In the genomic region with DNA sequence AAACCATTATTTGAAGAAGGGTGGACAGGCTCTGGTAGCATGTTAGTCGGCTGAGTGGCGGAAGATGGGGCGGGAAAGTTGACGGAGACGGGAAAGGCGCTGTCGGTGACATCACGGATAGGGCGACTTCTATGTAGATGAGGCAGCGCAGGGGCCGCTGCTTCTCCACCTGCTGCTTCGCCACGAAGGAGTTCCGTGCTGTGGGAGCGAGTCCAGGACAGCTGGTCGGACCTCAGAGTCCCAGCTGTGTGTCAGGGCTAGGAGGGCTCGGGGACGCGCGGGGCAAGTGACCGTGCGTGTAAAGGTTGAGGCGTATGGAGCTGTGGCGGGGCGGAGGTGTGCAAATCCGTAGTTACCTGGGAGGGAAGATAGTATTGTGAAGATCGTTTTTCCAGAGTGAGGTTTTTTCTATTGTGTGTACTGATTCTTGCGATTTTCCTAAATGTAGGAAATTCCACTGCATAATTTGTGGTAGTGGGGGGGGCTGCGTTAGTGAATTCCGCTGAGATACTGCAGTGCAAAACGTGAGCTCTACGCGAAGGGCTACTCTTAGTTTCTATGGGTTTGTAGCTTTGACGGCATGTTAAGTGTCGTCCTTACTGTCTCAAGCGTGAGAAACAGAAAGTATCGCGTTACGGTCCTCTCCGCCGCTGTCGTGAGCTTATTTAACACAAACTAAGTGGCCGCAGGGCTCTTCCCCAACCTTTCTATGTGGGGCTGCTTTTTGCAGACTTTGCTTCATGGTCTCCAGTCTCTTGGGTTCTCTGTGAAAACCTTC, we compare ENCODE assay signal across 8 cellular contexts.
DNase-seq lines count a peak whose midpoint lies in the region; ATAC-seq, FAIRE-seq and TF ChIP-seq lines count a peak whose summit lies in the region.

No MANE protein-coding gene starts in this region.

- peak overlapping the region; percentile 93 for H3K27ac ChIP-seq in epithelial cell of prostate

- no peaks in the 10 kb centered on the region for H3K36me3 ChIP-seq in mucosa of stomach (ENCODE audit: control insufficient read depth, insufficient read depth, low read length)

- H3K9ac ChIP-seq in mucosa of stomach (ENCODE audit: low read length): peak overlapping the region; percentile 46

- ATAC-seq in HG02798 (IDR thresholded peaks at IDR 0.05; ENCODE audit: poor library complexity, unreplicated experiment): peak; percentile 57

- no peak for FAIRE-seq in HTR-8/SVneo (lab: Jason Lieb, UNC)

- peaks cover 7% of the 10 kb centered on the region for H3K27me3 ChIP-seq in mucosa of stomach (ENCODE audit: control insufficient read depth, insufficient read depth, low read length)

- DNase-seq in GM12864 (ENCODE audit: low read depth) (peak; percentile 86), NCI-H526 treated with DMSO at 0.1 percent for 48 hours (lab: John Stamatoyannopoulos, UW) (peak; percentile 98), activated T-cell treated with anti-CD3 and anti-CD28 coated beads for 1 hour (ENCODE audit: low read depth) (peak; percentile 30), epithelial cell of prostate (ENCODE audit: low read depth, low spot score) (peak; percentile 96), HTR-8/SVneo (ENCODE audit: insufficient read length, low spot score) (no peak)
- DNase-seq in stimulated activated CD8-positive, alpha-beta memory T cell treated with anti-CD3 and anti-CD28 coated beads, Interleukin-7, amount 100 ng/mL, for 4 hours (ENCODE audit: low read depth in 2 of 2): peak; percentile 20 to 36

- H3K4me3 ChIP-seq in GM12864 (ENCODE audit: low read depth, low read length) (peak overlapping the region; percentile 55), mucosa of stomach (ENCODE audit: low read length) (peak overlapping the region; percentile 27)

- H3K4me1 ChIP-seq in mucosa of stomach (ENCODE audit: control insufficient read depth, insufficient read depth, low read length): no peaks in the 10 kb centered on the region

- no peak for TF ChIP-seq CTCF in GM12864 (IDR thresholded peaks at IDR 0.05; ENCODE audit: low read depth, low read length, missing control alignments)

- H3K9me3 ChIP-seq in mucosa of stomach (ENCODE audit: control insufficient read depth, low read length): no peaks in the 10 kb centered on the region
